9 cellular contexts compared by ENCODE assay signal in genomic region chr19:55253842-55254624, GRCh38. TPM values are rescaled to one million over a fixed set of nuclear protein-coding genes. Genes with fewer than 3 reads are reported as not detected.
DNase-seq lines count a peak whose midpoint lies in the region; ATAC-seq, FAIRE-seq and TF ChIP-seq lines count a peak whose summit lies in the region.
"Had no signal": no experiment of that assay in that cellular context is flagged by ENCODE, and none has a peak within 500 bp of the region (broad histone marks: within the 10 kb centered on the region; RNA-seq: fewer than 3 reads in every experiment).

No MANE protein-coding gene starts in this region.

- H3K27me3 Mint-ChIP-seq in brain, result peaks cover 4% of the 10 kb centered on the region

- FAIRE-seq in urothelium cell line (lab: Jason Lieb, UNC), result no peak
- FAIRE-seq: A549 had no signal

- TF ChIP-seq EP300 in sigmoid colon (IDR thresholded peaks at IDR 0.05), result no peak

- peaks cover under 1 to 73% (median 40%) of the 10 kb centered on the region in 4 donors for H3K4me1 ChIP-seq in sigmoid colon

- H3K36me3 Mint-ChIP-seq in brain, result peaks cover 18% of the 10 kb centered on the region

- DNase-seq in NCI-H2081 (lab: John Stamatoyannopoulos, UW), result peak; percentile 69 to 74
- no peak for DNase-seq in NCI-H2081 treated with DMSO at 0.1 percent for 48 hours (lab: John Stamatoyannopoulos, UW)
- DNase-seq in T-helper 22 cell (ENCODE audit: low read depth), result peak; percentile 56
- DNase-seq in sigmoid colon, result no peak
- DNase-seq in urothelium cell line (ENCODE audit: low spot score), result no peak
- no peak for DNase-seq in dedifferentiated amniotic fluid mesenchymal stem cell (ENCODE audit: extremely low spot score)

- H3K36me3 ChIP-seq in sigmoid colon, result no peaks in the 10 kb centered on the region

- TF ChIP-seq CTCF in brain (conservative IDR thresholded peaks at IDR 0.05), result no peak
- no peak for TF ChIP-seq CTCF in sigmoid colon (IDR thresholded peaks at IDR 0.05)

- H3K9me3 Mint-ChIP-seq in brain, result peaks cover 0 to 3% (median 0%) of the 10 kb centered on the region in 5 experiments

- H3K27ac Mint-ChIP-seq in brain, result peak overlapping the region in 4 of 5 experiments; percentile 29 to 82 (median 56)

- no peak for TF ChIP-seq POLR2A in sigmoid colon (IDR thresholded peaks at IDR 0.05)

- peak overlapping the region in 2 of 5 experiments; percentile 18 to 50 for H3K4me3 Mint-ChIP-seq in brain

- peaks cover 57% of the 10 kb centered on the region for H3K4me1 Mint-ChIP-seq in brain

- peak overlapping the region; percentile 14 to 66 (median 30) for H3K27ac ChIP-seq in sigmoid colon

- peak; percentile 41 for ATAC-seq in HG03439 (IDR thresholded peaks at IDR 0.05; ENCODE audit: unreplicated experiment)
- ATAC-seq: A549 had no signal

- intact Hi-C loops in sigmoid colon (cut with DNase I), result no loop called here

- no peaks in the 10 kb centered on the region for H3K27me3 ChIP-seq in sigmoid colon

- 45 to 78% methylated on average over 23 of the region's 23 CpGs for WGBS in sigmoid colon, 2 donors

- H3K9me3 ChIP-seq in sigmoid colon, result no peaks in the 10 kb centered on the region
- H3K9me3 ChIP-seq: A549 had no signal

- peak overlapping the region in 3 of 4 donors; percentile 6 to 30 (median 24) for H3K4me3 ChIP-seq in sigmoid colon
- H3K4me3 ChIP-seq: A549 had no signal

RNA-seq across cellular contexts. Expression of gene PPP6R1, which starts 4.8 kb away (rescaled TPM):
- polyA plus RNA-seq in brain (ENCODE audit: insufficient read depth, low read depth, low replicate concordance) (61.8 TPM), sigmoid colon (10 to 100 TPM; 19.8 to 78.1 (median 22.9) TPM)
- total RNA-seq in sigmoid colon, result 10 to 100 TPM; 17.1 to 46.8 (median 24.9) TPM

RNA-seq across cellular contexts. Expression of gene TMEM86B, which starts 25.5 kb away (rescaled TPM):
- polyA plus RNA-seq in brain (ENCODE audit: insufficient read depth, low read depth, low replicate concordance) (7.0 TPM), sigmoid colon (1 to 10 TPM in 2 of 3 donors, under 1 TPM in 1; 0.69 to 7.9 (median 1.8) TPM)
- 1 to 10 TPM; 1.1 to 3.6 (median 1.8) TPM for total RNA-seq in sigmoid colon

RNA-seq across cellular contexts. Expression of gene HSPBP1, which starts 25.9 kb away (rescaled TPM):
- polyA plus RNA-seq in brain (ENCODE audit: insufficient read depth, low read depth, low replicate concordance), result 97.1 TPM
- 10 to 100 TPM; 19.7 to 30.5 (median 23.8) TPM for total RNA-seq in sigmoid colon
- polyA plus RNA-seq in sigmoid colon, result 10 to 100 TPM; 31.8 to 62.7 (median 32.4) TPM

RNA-seq across cellular contexts. Expression of gene BRSK1, which starts 29.8 kb away (rescaled TPM):
- polyA plus RNA-seq in brain (ENCODE audit: insufficient read depth, low read depth, low replicate concordance) (111 TPM), sigmoid colon (1 to 10 TPM in 2 of 3 donors, not detected in 1; 2.9 to 4.2 TPM)
- total RNA-seq in sigmoid colon, result 10 to 100 TPM in 2 of 4 donors, 1 to 10 TPM in 2; 3.9 to 20.6 (median 10.8) TPM

RNA-seq across cellular contexts. Expression of gene PTPRH, which starts 44.7 kb away (rescaled TPM):
- polyA plus RNA-seq in brain (ENCODE audit: insufficient read depth, low read depth, low replicate concordance), result 4.5 TPM
- total RNA-seq in sigmoid colon, result 1 to 10 TPM in 3 of 4 donors, under 1 TPM in 1; 0.95 to 4.3 (median 2.0) TPM
- polyA plus RNA-seq in sigmoid colon, result 10 to 100 TPM; 31.2 to 61.3 (median 33.3) TPM

Comparison
In these comparisons a context has a peak if more than half of its experiments do, and no peak if none do; other contexts are left out.
1. DNase-seq: peak in NCI-H2081 (2 of 2) and T-helper 22 cell (single experiment); none in NCI-H2081 treated with DMSO at 0.1 percent for 48 hours (single experiment), sigmoid colon (single experiment), urothelium cell line (single experiment) and dedifferentiated amniotic fluid mesenchymal stem cell (single experiment).